9 cellular contexts compared by ENCODE assay signal in the genomic region with DNA sequence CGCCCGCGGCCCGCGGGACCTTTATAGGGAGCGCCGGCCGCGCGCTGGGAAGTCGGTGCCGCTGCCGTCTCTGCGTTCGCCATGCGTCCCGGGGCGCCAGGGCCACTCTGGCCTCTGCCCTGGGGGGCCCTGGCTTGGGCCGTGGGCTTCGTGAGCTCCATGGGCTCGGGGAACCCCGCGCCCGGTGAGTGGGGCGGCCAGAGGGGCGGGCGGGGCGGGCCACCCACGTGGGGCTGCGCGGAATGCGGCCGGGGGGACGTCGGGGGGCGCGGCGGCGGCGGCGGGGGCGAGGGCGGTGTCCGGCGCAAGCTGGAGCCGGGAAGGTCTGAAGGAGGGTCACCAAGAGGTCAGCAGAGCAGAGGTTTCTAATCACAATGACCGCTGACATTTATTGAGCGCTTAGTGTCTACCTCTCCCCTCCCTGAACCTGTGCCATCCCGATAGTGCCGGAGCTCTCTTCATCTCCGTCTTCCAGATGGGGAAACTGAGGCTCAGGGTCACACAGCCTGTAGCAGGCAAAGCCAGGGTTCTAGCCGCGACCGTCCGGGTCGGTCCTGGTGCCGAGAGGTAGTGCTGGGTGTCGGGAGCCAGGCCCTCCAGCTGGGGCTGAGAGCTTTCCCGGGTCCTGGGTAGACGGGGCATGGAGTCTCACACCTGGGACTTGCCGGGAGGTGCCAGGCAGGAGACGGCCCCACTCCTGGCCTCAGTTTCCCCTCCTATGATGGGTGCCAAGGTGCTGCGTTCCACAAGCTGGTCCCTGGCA. TPM values are rescaled to one million over a fixed set of nuclear protein-coding genes. Genes with fewer than 3 reads are reported as not detected.
DNase-seq lines count a peak whose midpoint lies in the region; ATAC-seq and TF ChIP-seq lines count a peak whose summit lies in the region.
"Had no signal": no experiment of that assay in that cellular context is flagged by ENCODE, and none has a peak within 500 bp of the region (broad histone marks: within the 10 kb centered on the region; RNA-seq: fewer than 3 reads in every experiment).

A gene (plus strand): TSS at position 50 of the 763 bp plus-strand sequence. CDS start 32 bp downstream, at position 82.

- no peaks in the 10 kb centered on the region for H3K9me3 Mint-ChIP-seq in stimulated activated naive CD8-positive, alpha-beta T cell treated with anti-CD3 and anti-CD28 coated beads, Interleukin-15, amount 100 ng/mL, for 72 hours

- TF ChIP-seq POLR2A in esophagus muscularis mucosa (IDR thresholded peaks at IDR 0.05; ENCODE audit: low read depth), result no peak

- peaks cover 0 to 4% (median 3%) of the 10 kb centered on the region in 4 donors for H3K36me3 ChIP-seq in esophagus muscularis mucosa
- H3K36me3 ChIP-seq in neural cell (ENCODE audit: insufficient read depth, low read length), result no peaks in the 10 kb centered on the region

- intact Hi-C loops in esophagus muscularis mucosa (cut with DNase I), result no loop called here

- peaks cover 20% of the 10 kb centered on the region for H3K4me1 Mint-ChIP-seq in stimulated activated naive CD8-positive, alpha-beta T cell treated with anti-CD3 and anti-CD28 coated beads, Interleukin-15, amount 100 ng/mL, for 72 hours

- H3K79me2 ChIP-seq in neural cell (replicated peaks; ENCODE audit: insufficient read depth, low read length), result no peaks in the 10 kb centered on the region

- peak within 1 kb of the TSS; percentile 75 for H3K4me3 ChIP-seq in AG04450 (ENCODE audit: low read depth, low read length)
- peak within 1 kb of the TSS; percentile 71 to 80 (median 74) for H3K4me3 ChIP-seq in esophagus muscularis mucosa
- peak within 1 kb of the TSS; percentile 7 for H3K4me3 ChIP-seq in neural cell (ENCODE audit: low read length)

- H3K9me3 ChIP-seq in AG04450 (ENCODE audit: control insufficient read depth, insufficient read depth, low read length) (no peaks in the 10 kb centered on the region; the same call in 1 of the 2 replicates), esophagus muscularis mucosa (no peaks in the 10 kb centered on the region), neural cell (ENCODE audit: low read length) (no peaks in the 10 kb centered on the region)

- no peak within 1 kb of the TSS for H2AFZ ChIP-seq in neural cell (ENCODE audit: low read depth, low read length)

- H4K20me1 ChIP-seq in neural cell (ENCODE audit: insufficient read depth), result no peaks in the 10 kb centered on the region

- CTCF ChIA-PET in AG04450 (lab: Charles Lee), result interaction anchor here (0.7 kb wide), 1 partner anchor 98 kb away, joined by 4 read pairs; no protein-coding TSS in a partner anchor

- POLR2A ChIA-PET in AG04450 (lab: Yijun Ruan, JAX), result interaction anchor here (0.6 to 1.4 kb wide), 3 partner anchors 13 to 126 kb away, joined by 3 to 7 read pairs (median 4); a partner anchor contains a TSS

- H3K4me1 ChIP-seq in esophagus muscularis mucosa, result peaks cover 26 to 86% (median 85%) of the 10 kb centered on the region in 4 donors

- peak within 1 kb of the TSS; percentile 61 for H3K27ac ChIP-seq in AG04450 (ENCODE audit: low read depth, low read length)
- H3K27ac ChIP-seq in esophagus muscularis mucosa (replicated peaks in 1 of 4), result peak within 1 kb of the TSS; percentile 95 to 99 (median 96)
- no peak within 1 kb of the TSS for H3K27ac ChIP-seq in neural cell (ENCODE audit: low read length)

- peak within 1 kb of the TSS; percentile 39 for H3K9ac ChIP-seq in neural cell (ENCODE audit: low read length)

- H3K4me3 Mint-ChIP-seq in stimulated activated naive CD8-positive, alpha-beta T cell treated with anti-CD3 and anti-CD28 coated beads, Interleukin-15, amount 100 ng/mL, for 72 hours, result peak within 1 kb of the TSS in 1 of 2 donors; percentile 9

- no peaks in the 10 kb centered on the region for H3F3A ChIP-seq in neural cell (ENCODE audit: insufficient read depth, low read length, poor library complexity, severe bottlenecking)

- 1% methylated on average over 17 of the region's 63 CpGs for WGBS in esophagus muscularis mucosa

- H3K4me2 ChIP-seq in neural cell (ENCODE audit: low read length), result no peak within 1 kb of the TSS

- no peak within 1 kb of the TSS for H3K27ac Mint-ChIP-seq in stimulated activated naive CD8-positive, alpha-beta T cell treated with anti-CD3 and anti-CD28 coated beads, Interleukin-15, amount 100 ng/mL, for 72 hours

- H3K27me3 ChIP-seq in AG04450 (ENCODE audit: control insufficient read depth, insufficient read depth, low read length), result no peaks in the 10 kb centered on the region
- H3K27me3 ChIP-seq in esophagus muscularis mucosa, result peaks cover 0 to 26% (median 0%) of the 10 kb centered on the region in 4 donors
- H3K27me3 ChIP-seq in neural cell (ENCODE audit: insufficient read depth, low read depth, low read length), result peaks cover 3% of the 10 kb centered on the region

- ATAC-seq in stimulated activated naive CD8-positive, alpha-beta T cell treated with anti-CD3 and anti-CD28 coated beads, Interleukin-15, amount 100 ng/mL, for 72 hours, result no peak
- ATAC-seq in GM21825 (IDR thresholded peaks at IDR 0.05; ENCODE audit: unreplicated experiment) (no peak), HG03571 (IDR thresholded peaks at IDR 0.05; ENCODE audit: unreplicated experiment) (no peak)

- TF ChIP-seq EP300 in esophagus muscularis mucosa (IDR thresholded peaks at IDR 0.05) (no peak), neural cell (conservative IDR thresholded peaks at IDR 0.05; ENCODE audit: poor library complexity, severe bottlenecking) (no peak)

- TF ChIP-seq CTCF in AG04450 (IDR thresholded peaks at IDR 0.05; ENCODE audit: low read depth, low read length) (no peak), esophagus muscularis mucosa (IDR thresholded peaks at IDR 0.05) (no peak), neural cell (IDR thresholded peaks at IDR 0.05; ENCODE audit: poor library complexity, severe bottlenecking) (no peak)

- no peaks in the 10 kb centered on the region for H3K9me2 ChIP-seq in neural cell (ENCODE audit: insufficient read depth, low read length)

- H3K27me3 Mint-ChIP-seq in stimulated activated naive CD8-positive, alpha-beta T cell treated with anti-CD3 and anti-CD28 coated beads, Interleukin-15, amount 100 ng/mL, for 72 hours, result peaks cover 23% of the 10 kb centered on the region

- TF ChIP-seq RAD21 in neural cell (conservative IDR thresholded peaks at IDR 0.05), result no peak

- DNase-seq in AG04450 (ENCODE audit: low read depth, low spot score) (no peak), NCI-H226 (peak; percentile 59), esophagus muscularis mucosa (ENCODE audit: extremely low spot score) (no peak), OCI-M1 (lab: John Stamatoyannopoulos, UW) (no peak)
- no peak for DNase-seq in stimulated activated naive CD8-positive, alpha-beta T cell treated with anti-CD3 and anti-CD28 coated beads, Interleukin-15, amount 100 ng/mL, for 72 hours
- DNase-seq: NCI-H524 had no signal

TF ChIP-seq in neural cell, 6 proteins besides CTCF, POLR2A, EP300 and RAD21:
- TF ChIP-seq EZH2 (IDR thresholded peaks at IDR 0.05; ENCODE audit: borderline replicate concordance, insufficient read depth, low read length, poor library complexity, severe bottlenecking) (no peak), MXI1 (conservative IDR thresholded peaks at IDR 0.05; ENCODE audit: poor library complexity, severe bottlenecking) (no peak), SMC3 (conservative IDR thresholded peaks at IDR 0.05; ENCODE audit: poor library complexity) (no peak), TAF1 (IDR thresholded peaks at IDR 0.05; ENCODE audit: low read depth) (no peak), POLR2AphosphoS5 (IDR thresholded peaks at IDR 0.05) (no peak)
- TF ChIP-seq, protein P1, sequence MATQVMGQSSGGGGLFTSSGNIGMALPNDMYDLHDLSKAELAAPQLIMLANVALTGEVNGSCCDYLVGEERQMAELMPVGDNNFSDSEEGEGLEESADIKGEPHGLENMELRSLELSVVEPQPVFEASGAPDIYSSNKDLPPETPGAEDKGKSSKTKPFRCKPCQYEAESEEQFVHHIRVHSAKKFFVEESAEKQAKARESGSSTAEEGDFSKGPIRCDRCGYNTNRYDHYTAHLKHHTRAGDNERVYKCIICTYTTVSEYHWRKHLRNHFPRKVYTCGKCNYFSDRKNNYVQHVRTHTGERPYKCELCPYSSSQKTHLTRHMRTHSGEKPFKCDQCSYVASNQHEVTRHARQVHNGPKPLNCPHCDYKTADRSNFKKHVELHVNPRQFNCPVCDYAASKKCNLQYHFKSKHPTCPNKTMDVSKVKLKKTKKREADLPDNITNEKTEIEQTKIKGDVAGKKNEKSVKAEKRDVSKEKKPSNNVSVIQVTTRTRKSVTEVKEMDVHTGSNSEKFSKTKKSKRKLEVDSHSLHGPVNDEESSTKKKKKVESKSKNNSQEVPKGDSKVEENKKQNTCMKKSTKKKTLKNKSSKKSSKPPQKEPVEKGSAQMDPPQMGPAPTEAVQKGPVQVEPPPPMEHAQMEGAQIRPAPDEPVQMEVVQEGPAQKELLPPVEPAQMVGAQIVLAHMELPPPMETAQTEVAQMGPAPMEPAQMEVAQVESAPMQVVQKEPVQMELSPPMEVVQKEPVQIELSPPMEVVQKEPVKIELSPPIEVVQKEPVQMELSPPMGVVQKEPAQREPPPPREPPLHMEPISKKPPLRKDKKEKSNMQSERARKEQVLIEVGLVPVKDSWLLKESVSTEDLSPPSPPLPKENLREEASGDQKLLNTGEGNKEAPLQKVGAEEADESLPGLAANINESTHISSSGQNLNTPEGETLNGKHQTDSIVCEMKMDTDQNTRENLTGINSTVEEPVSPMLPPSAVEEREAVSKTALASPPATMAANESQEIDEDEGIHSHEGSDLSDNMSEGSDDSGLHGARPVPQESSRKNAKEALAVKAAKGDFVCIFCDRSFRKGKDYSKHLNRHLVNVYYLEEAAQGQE (IDR thresholded peaks at IDR 0.05; ENCODE audit: borderline replicate concordance), result no peak

RNA-seq across cellular contexts. Expression of the gene that starts here (rescaled TPM):
- polyA plus RNA-seq in AG04450 (2011; rRNA removed), result 21.2 and 23.2 TPM in 2 replicates
- 12.7 and 12.8 TPM in 2 replicates for polyA minus RNA-seq in AG04450 (2011; rRNA and poly(A)+ RNA removed)
- 100 to 1,000 TPM; 115 to 226 (median 217) TPM for total RNA-seq in esophagus muscularis mucosa
- polyA plus RNA-seq in neural cell, result 3.1 and 6.6 TPM in 2 replicates
- polyA minus RNA-seq in neural cell, result 5.0 and 6.6 TPM in 2 replicates

Comparison
In these comparisons a context has a peak if more than half of its experiments do, and no peak if none do; other contexts are left out.
1. H3K4me3 ChIP-seq: peak in every context shown above with its lines; median percentile 75 in AG04450; 74 in esophagus muscularis mucosa; 7 in neural cell.